ENCODE assay signal across 9 cellular contexts in genomic region chr19:41563847-41564514, GRCh38. TPM values are rescaled to one million over a fixed set of nuclear protein-coding genes. Genes with fewer than 3 reads are reported as not detected.
A peak's percentile ranks its signal among the peaks of the same experiment; 100 is the strongest.
DNase-seq lines count a peak whose midpoint lies in the region; ATAC-seq, FAIRE-seq and TF ChIP-seq lines count a peak whose summit lies in the region.
"Had no signal": no experiment of that assay in that cellular context is flagged by ENCODE, and none has a peak within 500 bp of the region (broad histone marks: within the 10 kb centered on the region; RNA-seq: fewer than 3 reads in every experiment).

No MANE protein-coding gene starts in this region.

- intact Hi-C loops in activated CD4-positive, alpha-beta T cell treated with anti-CD3 and anti-CD28 coated beads, Interleukin-2, amount 10 ng/mL, durations not matched to agents 24 days and 14 days (cut with micrococcal nuclease): loop anchor here (1.0 to 2.0 kb wide), 4 partner anchors 9 to 115 kb away; no protein-coding TSS in a partner anchor
- intact Hi-C loops in posterior vena cava (cut with DNase I): no loop called here

- TF ChIP-seq CTCF in glutamatergic neuron (IDR thresholded peaks at IDR 0.05; ENCODE audit: partially characterized antibody, unreplicated experiment): no peak

- peak; percentile 67 for DNase-seq in stimulated activated CD4-positive, alpha-beta T cell treated with anti-CD3 and anti-CD28 coated beads, Interleukin-1b, Interleukin-23, amount 100 ng/mL, for 48 hours
- no peak for DNase-seq in stimulated activated CD4-positive, alpha-beta T cell treated with anti-CD3 and anti-CD28 coated beads, Interleukin-12 subunit alpha, Interleukin-12 subunit beta, amount 100 ng/mL, for 4 hours
- DNase-seq in activated CD4-positive, alpha-beta T cell treated with anti-CD3 and anti-CD28 coated beads, Interleukin-2, amount 10 ng/mL, durations not matched to agents 24 days and 14 days: peak; percentile 85
- no peak for DNase-seq in glutamatergic neuron
- peak; percentile 43 for DNase-seq in urothelium cell line (ENCODE audit: low spot score)
- no peak for DNase-seq in posterior vena cava (ENCODE audit: low spot score)
- DNase-seq: DND-41 had no signal

- peak overlapping the region; percentile 76 for H3K27ac Mint-ChIP-seq in activated CD4-positive, alpha-beta T cell treated with anti-CD3 and anti-CD28 coated beads, Interleukin-2, amount 10 ng/mL, durations not matched to agents 24 days and 14 days
- H3K27ac Mint-ChIP-seq in glutamatergic neuron (ENCODE audit: unreplicated experiment): no peak overlapping the region

- peak overlapping the region; percentile 74 for H3K4me3 Mint-ChIP-seq in activated CD4-positive, alpha-beta T cell treated with anti-CD3 and anti-CD28 coated beads, Interleukin-2, amount 10 ng/mL, durations not matched to agents 24 days and 14 days
- peak overlapping the region; percentile 72 for H3K4me3 Mint-ChIP-seq in glutamatergic neuron (ENCODE audit: unreplicated experiment)

- H3K27me3 Mint-ChIP-seq in activated CD4-positive, alpha-beta T cell treated with anti-CD3 and anti-CD28 coated beads, Interleukin-2, amount 10 ng/mL, durations not matched to agents 24 days and 14 days: no peaks in the 10 kb centered on the region
- H3K27me3 Mint-ChIP-seq in glutamatergic neuron (ENCODE audit: unreplicated experiment): peaks cover 21% of the 10 kb centered on the region

- H3K36me3 Mint-ChIP-seq in activated CD4-positive, alpha-beta T cell treated with anti-CD3 and anti-CD28 coated beads, Interleukin-2, amount 10 ng/mL, durations not matched to agents 24 days and 14 days (ENCODE audit: low read depth): peaks cover 47% of the 10 kb centered on the region
- H3K36me3 Mint-ChIP-seq in glutamatergic neuron (ENCODE audit: unreplicated experiment): no peaks in the 10 kb centered on the region

- peaks cover 57% of the 10 kb centered on the region for H3K4me1 Mint-ChIP-seq in activated CD4-positive, alpha-beta T cell treated with anti-CD3 and anti-CD28 coated beads, Interleukin-2, amount 10 ng/mL, durations not matched to agents 24 days and 14 days
- H3K4me1 Mint-ChIP-seq in glutamatergic neuron (ENCODE audit: low read depth, unreplicated experiment): peaks cover 2% of the 10 kb centered on the region

- no peak for FAIRE-seq in urothelium cell line (lab: Jason Lieb, UNC)

- no peak for ATAC-seq in HG02970 (IDR thresholded peaks at IDR 0.05; ENCODE audit: low FRiP score, unreplicated experiment)
- no peak for ATAC-seq in HG02678 (IDR thresholded peaks at IDR 0.05; ENCODE audit: unreplicated experiment)

- no peaks in the 10 kb centered on the region for H3K9me3 Mint-ChIP-seq in activated CD4-positive, alpha-beta T cell treated with anti-CD3 and anti-CD28 coated beads, Interleukin-2, amount 10 ng/mL, durations not matched to agents 24 days and 14 days
- H3K9me3 Mint-ChIP-seq in glutamatergic neuron (ENCODE audit: unreplicated experiment): no peaks in the 10 kb centered on the region

RNA-seq across cellular contexts. Expression of gene CEACAM21, which starts 12.0 kb away (rescaled TPM):
- total RNA-seq in activated CD4-positive, alpha-beta T cell treated with anti-CD3 and anti-CD28 coated beads, Interleukin-2, amount 10 ng/mL, durations not matched to agents 24 days and 14 days: 31.1 and 32.8 TPM in 2 replicates
- total RNA-seq in glutamatergic neuron (ENCODE audit: unreplicated experiment) (not detected), posterior vena cava (1 to 10 TPM in 1 of 2 donors, under 1 TPM in 1; 0.48 to 2.5 TPM)

Comparison
In these comparisons a context has a peak if more than half of its experiments do, and no peak if none do; other contexts are left out.
1. DNase-seq: peak in stimulated activated CD4-positive, alpha-beta T cell treated with anti-CD3 and anti-CD28 coated beads, Interleukin-1b, Interleukin-23, amount 100 ng/mL, for 48 hours (single experiment), activated CD4-positive, alpha-beta T cell treated with anti-CD3 and anti-CD28 coated beads, Interleukin-2, amount 10 ng/mL, durations not matched to agents 24 days and 14 days (single experiment) and urothelium cell line (single experiment); none in stimulated activated CD4-positive, alpha-beta T cell treated with anti-CD3 and anti-CD28 coated beads, Interleukin-12 subunit alpha, Interleukin-12 subunit beta, amount 100 ng/mL, for 4 hours (single experiment), glutamatergic neuron (single experiment) and posterior vena cava (single experiment).